Comparison of ENCODE assay signal across 39 cellular contexts in the genomic region with DNA sequence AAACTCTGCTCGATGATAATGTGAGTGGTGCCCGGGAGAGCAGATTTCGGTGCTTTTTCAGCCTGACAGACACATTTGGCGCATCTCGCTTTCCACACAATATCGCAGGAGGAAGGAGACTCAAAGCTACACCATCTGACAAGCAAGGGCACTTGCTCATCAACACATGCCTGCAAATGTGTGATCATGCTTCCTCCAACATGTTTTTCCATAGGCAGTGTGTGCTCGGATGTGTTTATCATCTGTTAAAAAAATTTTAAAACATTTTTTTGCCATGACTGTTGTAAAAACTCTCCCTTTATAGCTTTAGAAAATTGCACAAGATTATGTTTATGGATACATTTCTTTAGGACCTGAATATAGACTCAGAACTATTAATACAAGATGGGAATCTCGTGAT.
"Had no signal": no experiment of that assay in that cellular context is flagged by ENCODE, and none has a peak within 500 bp of the region (broad histone marks: within the 10 kb centered on the region; RNA-seq: fewer than 3 reads in every experiment).

No MANE protein-coding gene starts in this region.

- H3K4me1 ChIP-seq: ascending aorta, gastrocnemius medialis, pancreas, prostate gland, thyroid gland, upper lobe of left lung, vagina had no signal

- H3K4me3 Mint-ChIP-seq: activated naive CD4-positive, alpha-beta T cell treated with anti-CD3 and anti-CD28 coated beads for 36 hours; activated naive CD8-positive, alpha-beta T cell treated with anti-CD3 and anti-CD28 coated beads for 36 hours; activated T-helper 1 cell treated with anti-CD3 and anti-CD28 coated beads, Interleukin-12 subunit alpha, Interleukin-12 subunit beta, Interleukin-2, Interleukin-4 antibody, amounts not matched to agents 30 ng/mL and 10 ng/mL and 1 ng/mL, durations not matched to agents 14 hours and 24 hours and 36 hours; brain; mesothelial cell of epicardium; naive thymus-derived CD4-positive, alpha-beta T cell; neural crest cell; stimulated activated memory B cell treated with anti-CD40 and anti-IgM and Interleukin-4, amounts not matched to agents 10 μg/mL and 1 μg/mL and 100 μg/mL, for 72 hours; stimulated activated naive CD8-positive, alpha-beta T cell treated with anti-CD3 and anti-CD28 coated beads, Interleukin-15, amount 100 ng/mL, for 72 hours; T-helper 17 cell had no signal

- H3K27ac ChIP-seq: ascending aorta, coronary artery, gastrocnemius medialis, pancreas, prostate gland, thyroid gland, upper lobe of left lung, vagina, WERI-Rb-1 had no signal

- H3K27me3 ChIP-seq: ascending aorta, dorsolateral prefrontal cortex, gastrocnemius medialis, pancreas, thyroid gland, upper lobe of left lung, vagina had no signal

- H3K4me1 Mint-ChIP-seq: activated naive CD8-positive, alpha-beta T cell treated with anti-CD3 and anti-CD28 coated beads for 36 hours; mesothelial cell of epicardium; naive thymus-derived CD4-positive, alpha-beta T cell; neural crest cell; stimulated activated memory B cell treated with anti-CD40 and anti-IgM and Interleukin-4, amounts not matched to agents 10 μg/mL and 1 μg/mL and 100 μg/mL, for 72 hours; stimulated activated naive CD8-positive, alpha-beta T cell treated with anti-CD3 and anti-CD28 coated beads, Interleukin-15, amount 100 ng/mL, for 72 hours; T-helper 17 cell had no signal

- H3K9me3 Mint-ChIP-seq: activated naive CD8-positive, alpha-beta T cell treated with anti-CD3 and anti-CD28 coated beads for 36 hours; activated T-helper 1 cell treated with anti-CD3 and anti-CD28 coated beads, Interleukin-12 subunit alpha, Interleukin-12 subunit beta, Interleukin-2, Interleukin-4 antibody, amounts not matched to agents 30 ng/mL and 10 ng/mL and 1 ng/mL, durations not matched to agents 14 hours and 24 hours and 36 hours; naive thymus-derived CD4-positive, alpha-beta T cell; stimulated activated memory B cell treated with anti-CD40 and anti-IgM and Interleukin-4, amounts not matched to agents 10 μg/mL and 1 μg/mL and 100 μg/mL, for 72 hours; stimulated activated naive CD8-positive, alpha-beta T cell treated with anti-CD3 and anti-CD28 coated beads, Interleukin-15, amount 100 ng/mL, for 72 hours had no signal

- H3K27ac Mint-ChIP-seq: activated naive CD4-positive, alpha-beta T cell treated with anti-CD3 and anti-CD28 coated beads for 36 hours; activated naive CD8-positive, alpha-beta T cell treated with anti-CD3 and anti-CD28 coated beads for 36 hours; activated T-helper 1 cell treated with anti-CD3 and anti-CD28 coated beads, Interleukin-12 subunit alpha, Interleukin-12 subunit beta, Interleukin-2, Interleukin-4 antibody, amounts not matched to agents 30 ng/mL and 10 ng/mL and 1 ng/mL, durations not matched to agents 14 hours and 24 hours and 36 hours; mesothelial cell of epicardium; stimulated activated memory B cell treated with anti-CD40 and anti-IgM and Interleukin-4, amounts not matched to agents 10 μg/mL and 1 μg/mL and 100 μg/mL, for 72 hours; stimulated activated naive CD8-positive, alpha-beta T cell treated with anti-CD3 and anti-CD28 coated beads, Interleukin-15, amount 100 ng/mL, for 72 hours; T-helper 17 cell had no signal

- H3K4me3 ChIP-seq: ascending aorta, coronary artery, dorsolateral prefrontal cortex, gastrocnemius medialis, pancreas, prostate gland, smooth muscle cell, thyroid gland, upper lobe of left lung, vagina had no signal

- H3K36me3 ChIP-seq: ascending aorta, gastrocnemius medialis, pancreas, prostate gland, thyroid gland, upper lobe of left lung, vagina, WERI-Rb-1 had no signal

- H3K9me3 ChIP-seq: ascending aorta, gastrocnemius medialis, pancreas, prostate gland, thyroid gland, upper lobe of left lung, vagina had no signal

- H3K36me3 Mint-ChIP-seq: activated naive CD8-positive, alpha-beta T cell treated with anti-CD3 and anti-CD28 coated beads for 36 hours; mesothelial cell of epicardium had no signal

- H3K27me3 Mint-ChIP-seq: activated naive CD8-positive, alpha-beta T cell treated with anti-CD3 and anti-CD28 coated beads for 36 hours; brain; naive thymus-derived CD4-positive, alpha-beta T cell; stimulated activated memory B cell treated with anti-CD40 and anti-IgM and Interleukin-4, amounts not matched to agents 10 μg/mL and 1 μg/mL and 100 μg/mL, for 72 hours; stimulated activated naive CD8-positive, alpha-beta T cell treated with anti-CD3 and anti-CD28 coated beads, Interleukin-15, amount 100 ng/mL, for 72 hours; T-helper 17 cell had no signal

- DNase-seq: activated CD4-positive, alpha-beta T cell treated with anti-CD3 and anti-CD28 coated beads for 48 hours; activated CD4-positive, alpha-beta T cell treated with anti-CD3 and anti-CD28 coated beads, Interleukin-2, amount 50 U/mL, for 48 hours; activated CD8-positive, alpha-beta memory T cell treated with anti-CD3 and anti-CD28 coated beads, Interleukin-2, amount 50 U/mL, for 4 hours; activated effector memory CD4-positive, alpha-beta T cell treated with anti-CD3 and anti-CD28 coated beads, Interleukin-2, amount 50 U/mL, for 16 hours; activated naive CD4-positive, alpha-beta T cell treated with anti-CD3 and anti-CD28 coated beads for 36 hours; activated naive CD8-positive, alpha-beta T cell treated with anti-CD3 and anti-CD28 coated beads for 36 hours; activated T-cell treated with anti-CD3 and anti-CD28 coated beads, Interleukin-2, amount 50 U/mL, for 1 hour; dorsolateral prefrontal cortex; effector memory CD4-positive, alpha-beta T cell; erythroblast; gastrocnemius medialis; glutamatergic neuron; left cardiac atrium; naive thymus-derived CD4-positive, alpha-beta T cell; nucleus accumbens; pancreas; retina; stimulated activated CD4-positive, alpha-beta T cell treated with anti-CD3 and anti-CD28 coated beads, Interleukin-1b, Interleukin-23, amount 100 ng/mL, for 48 hours; stimulated activated CD4-positive, alpha-beta T cell treated with anti-CD3 and anti-CD28 coated beads, Interleukin-4, amount 100 ng/mL, for 4 hours; stimulated activated CD8-positive, alpha-beta memory T cell treated with anti-CD3 and anti-CD28 coated beads, Interleukin-4, amount 100 ng/mL, for 48 hours; stimulated activated naive CD8-positive, alpha-beta T cell treated with anti-CD3 and anti-CD28 coated beads, Interleukin-15, amount 100 ng/mL, for 72 hours; substantia nigra; T-helper 17 cell; T1000; thyroid gland; upper lobe of left lung; WERI-Rb-1 had no signal

- ATAC-seq: activated CD4-positive, CD25-positive, alpha-beta regulatory T cell treated with anti-CD3 and anti-CD28 coated beads, Interleukin-2, amount 50 U/mL, for 24 hours; gastrocnemius medialis; left cardiac atrium; naive thymus-derived CD4-positive, alpha-beta T cell; pancreas; sciatic nerve; stimulated activated memory B cell treated with anti-CD40 and anti-IgM and Interleukin-4, amounts not matched to agents 10 μg/mL and 1 μg/mL and 100 μg/mL, for 72 hours; stimulated activated naive CD8-positive, alpha-beta T cell treated with anti-CD3 and anti-CD28 coated beads, Interleukin-15, amount 100 ng/mL, for 72 hours; T-helper 17 cell had no signal

- H3K4me2 ChIP-seq: smooth muscle cell had no signal
